In the genomic region with DNA sequence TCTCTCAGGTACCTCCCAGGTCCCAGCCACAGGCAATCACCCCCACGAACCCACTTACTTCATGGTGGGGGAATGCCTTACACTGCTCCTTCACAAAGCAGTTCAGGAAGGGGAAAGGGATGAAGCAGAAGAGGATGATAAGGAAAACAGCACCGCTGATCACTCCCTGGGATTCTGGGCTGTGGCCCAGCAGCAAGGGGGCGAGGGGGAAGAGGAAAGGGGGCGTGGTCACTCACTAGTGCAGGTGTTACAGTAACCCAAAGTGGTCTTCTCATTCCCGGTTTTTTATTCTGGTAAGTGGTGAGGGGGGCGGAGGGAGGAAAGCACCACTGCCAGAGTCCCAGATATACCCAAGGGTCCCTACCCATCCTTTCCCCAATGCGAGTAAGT, we compare ENCODE assay signal across 8 cellular contexts. TPM values are rescaled to one million over a fixed set of nuclear protein-coding genes. Genes with fewer than 3 reads are reported as not detected.
DNase-seq lines count a peak whose midpoint lies in the region; ATAC-seq and TF ChIP-seq lines count a peak whose summit lies in the region.

No MANE protein-coding gene starts in this region.

- peak overlapping the region; percentile 76 for H3K4me3 ChIP-seq in kidney epithelial cell (ENCODE audit: low read depth, low read length)
- H3K4me3 ChIP-seq in suprapubic skin, result peak overlapping the region; percentile 88

- H3K9me3 ChIP-seq in suprapubic skin, result no peaks in the 10 kb centered on the region

- H3K27ac Mint-ChIP-seq in activated CD4-positive, alpha-beta T cell treated with anti-CD3 and anti-CD28 coated beads for 36 hours, result peak overlapping the region; percentile 100
- peak overlapping the region; percentile 97 for H3K27ac Mint-ChIP-seq in activated naive CD8-positive, alpha-beta T cell treated with anti-CD3 and anti-CD28 coated beads for 36 hours

- H3K36me3 ChIP-seq in kidney epithelial cell (ENCODE audit: control insufficient read depth, insufficient read depth, low read length), result peaks cover 2% of the 10 kb centered on the region
- H3K36me3 ChIP-seq in suprapubic skin, result peaks cover 22% of the 10 kb centered on the region

- intact Hi-C loops in activated CD4-positive, alpha-beta T cell treated with anti-CD3 and anti-CD28 coated beads for 36 hours (cut with DNase I, micrococcal nuclease), result loop anchor here (1.0 to 2.0 kb wide), 3 partner anchors 16 to 222 kb away; a partner anchor contains a TSS

- H3K9me3 Mint-ChIP-seq in activated CD4-positive, alpha-beta T cell treated with anti-CD3 and anti-CD28 coated beads for 36 hours (ENCODE audit: low read depth), result no peaks in the 10 kb centered on the region
- H3K9me3 Mint-ChIP-seq in activated naive CD8-positive, alpha-beta T cell treated with anti-CD3 and anti-CD28 coated beads for 36 hours, result no peaks in the 10 kb centered on the region

- DNase-seq in activated CD4-positive, alpha-beta T cell treated with anti-CD3 and anti-CD28 coated beads for 36 hours, result no peak
- no peak for DNase-seq in activated CD4-positive, alpha-beta T cell treated with anti-CD3 and anti-CD28 coated beads, Interleukin-2, amount 50 U/mL, for 4 hours
- no peak for DNase-seq in activated naive CD8-positive, alpha-beta T cell treated with anti-CD3 and anti-CD28 coated beads for 36 hours
- DNase-seq in kidney epithelial cell (ENCODE audit: low read depth), result no peak
- DNase-seq in suprapubic skin (ENCODE audit: low spot score in 2 of 2), result no peak
- DNase-seq in activated gamma-delta T cell treated with Interleukin-2 at 50 U/mL for 16 hours, result no peak
- DNase-seq in islet precursor cell, result no peak
- DNase-seq in NCI-H524 (lab: John Stamatoyannopoulos, UW), result no peak

- CTCF ChIA-PET in activated CD4-positive, alpha-beta T cell treated with anti-CD3 and anti-CD28 coated beads for 36 hours (lab: Charles Lee), result interaction anchor here (2.7 to 3.7 kb wide), 2 partner anchors 16 to 34 kb away, joined by 12 to 20 read pairs; a partner anchor contains a TSS

- H3K36me3 Mint-ChIP-seq in activated CD4-positive, alpha-beta T cell treated with anti-CD3 and anti-CD28 coated beads for 36 hours (ENCODE audit: low read depth), result peaks cover 36% of the 10 kb centered on the region
- H3K36me3 Mint-ChIP-seq in activated naive CD8-positive, alpha-beta T cell treated with anti-CD3 and anti-CD28 coated beads for 36 hours, result peaks cover 30% of the 10 kb centered on the region

- H3K4me1 Mint-ChIP-seq in activated CD4-positive, alpha-beta T cell treated with anti-CD3 and anti-CD28 coated beads for 36 hours, result peaks cover 42% of the 10 kb centered on the region
- H3K4me1 Mint-ChIP-seq in activated naive CD8-positive, alpha-beta T cell treated with anti-CD3 and anti-CD28 coated beads for 36 hours, result peaks cover 31% of the 10 kb centered on the region

- no peaks in the 10 kb centered on the region for H3K27me3 ChIP-seq in kidney epithelial cell (ENCODE audit: control insufficient read depth, insufficient read depth, low read length)
- no peaks in the 10 kb centered on the region for H3K27me3 ChIP-seq in suprapubic skin

- no peak for ATAC-seq in activated CD4-positive, alpha-beta T cell treated with anti-CD3 and anti-CD28 coated beads for 36 hours

- peaks cover 34% of the 10 kb centered on the region for H3K4me1 ChIP-seq in suprapubic skin

- H3K27ac ChIP-seq in suprapubic skin, result peak overlapping the region; percentile 95

- WGBS in suprapubic skin, result 4% methylated on average over 7 of the region's 7 CpGs

- POLR2A ChIA-PET in activated CD4-positive, alpha-beta T cell treated with anti-CD3 and anti-CD28 coated beads for 36 hours (lab: Charles Lee), result interaction anchor here (1.9 kb wide), 1 partner anchor 33 kb away, joined by 12 read pairs; a partner anchor contains a TSS

- no peaks in the 10 kb centered on the region for H3K27me3 Mint-ChIP-seq in activated CD4-positive, alpha-beta T cell treated with anti-CD3 and anti-CD28 coated beads for 36 hours
- no peaks in the 10 kb centered on the region for H3K27me3 Mint-ChIP-seq in activated naive CD8-positive, alpha-beta T cell treated with anti-CD3 and anti-CD28 coated beads for 36 hours

- TF ChIP-seq EP300 in suprapubic skin (IDR thresholded peaks at IDR 0.05), result no peak

- H3K4me3 Mint-ChIP-seq in activated CD4-positive, alpha-beta T cell treated with anti-CD3 and anti-CD28 coated beads for 36 hours, result peak overlapping the region; percentile 95
- H3K4me3 Mint-ChIP-seq in activated naive CD8-positive, alpha-beta T cell treated with anti-CD3 and anti-CD28 coated beads for 36 hours, result peak overlapping the region; percentile 94

- TF ChIP-seq POLR2A in suprapubic skin (IDR thresholded peaks at IDR 0.05), result no peak

- TF ChIP-seq CTCF in kidney epithelial cell (IDR thresholded peaks at IDR 0.05; ENCODE audit: insufficient read depth, low read length, poor library complexity, severe bottlenecking) (no peak), suprapubic skin (IDR thresholded peaks at IDR 0.05) (no peak)

RNA-seq across cellular contexts. Expression of a gene that starts 0.7 kb away (rescaled TPM):
- total RNA-seq in activated CD4-positive, alpha-beta T cell treated with anti-CD3 and anti-CD28 coated beads for 36 hours, result 10 to 100 TPM; 57.8 to 73.5 TPM
- total RNA-seq in activated naive CD8-positive, alpha-beta T cell treated with anti-CD3 and anti-CD28 coated beads for 36 hours, result 10 to 100 TPM; 58.3 to 63.6 TPM
- total RNA-seq in kidney epithelial cell (16.4 and 26.6 TPM in 2 replicates), suprapubic skin (10 to 100 TPM; 21.2 to 32.2 (median 26.9) TPM)

RNA-seq across cellular contexts. Expression of a gene that starts 6.2 kb away (rescaled TPM):
- total RNA-seq in activated CD4-positive, alpha-beta T cell treated with anti-CD3 and anti-CD28 coated beads for 36 hours, result 10 to 100 TPM; 15.9 to 16.3 TPM
- 10 to 100 TPM; 19.3 to 20.0 TPM for total RNA-seq in activated naive CD8-positive, alpha-beta T cell treated with anti-CD3 and anti-CD28 coated beads for 36 hours
- total RNA-seq in kidney epithelial cell (11.8 and 12.7 TPM in 2 replicates), suprapubic skin (10 to 100 TPM; 20.1 to 25.9 (median 21.5) TPM)

RNA-seq across cellular contexts. Expression of a gene that starts 16.3 kb away (rescaled TPM):
- 10 to 100 TPM; 39.8 to 41.8 TPM for total RNA-seq in activated CD4-positive, alpha-beta T cell treated with anti-CD3 and anti-CD28 coated beads for 36 hours
- total RNA-seq in activated naive CD8-positive, alpha-beta T cell treated with anti-CD3 and anti-CD28 coated beads for 36 hours, result 10 to 100 TPM; 42.1 to 43.0 TPM
- 27.7 and 29.7 TPM in 2 replicates for total RNA-seq in kidney epithelial cell
- 10 to 100 TPM in 3 of 4 donors, 1 to 10 TPM in 1; 5.2 to 18.4 (median 13.3) TPM for total RNA-seq in suprapubic skin

RNA-seq across cellular contexts. Expression of a gene that starts 20.4 kb away (rescaled TPM):
- 10 to 100 TPM; 24.0 to 27.2 TPM for total RNA-seq in activated CD4-positive, alpha-beta T cell treated with anti-CD3 and anti-CD28 coated beads for 36 hours
- 10 to 100 TPM; 20.3 to 21.5 TPM for total RNA-seq in activated naive CD8-positive, alpha-beta T cell treated with anti-CD3 and anti-CD28 coated beads for 36 hours
- total RNA-seq in kidney epithelial cell (25.0 and 28.8 TPM in 2 replicates), suprapubic skin (10 to 100 TPM; 16.1 to 45.1 (median 26.7) TPM)

RNA-seq across cellular contexts. Expression of a gene that starts 33.3 kb away (rescaled TPM):
- 10 to 100 TPM; 20.5 to 25.4 TPM for total RNA-seq in activated CD4-positive, alpha-beta T cell treated with anti-CD3 and anti-CD28 coated beads for 36 hours
- 10 to 100 TPM; 19.2 to 20.2 TPM for total RNA-seq in activated naive CD8-positive, alpha-beta T cell treated with anti-CD3 and anti-CD28 coated beads for 36 hours
- total RNA-seq in kidney epithelial cell (30.7 and 39.0 TPM in 2 replicates), suprapubic skin (10 to 100 TPM; 37.2 to 57.2 (median 47.9) TPM)
